In genomic region chrX:41087219-41087618, GRCh38 we compare ENCODE assay signal across 7 cellular contexts. TPM values are rescaled to one million over a fixed set of nuclear protein-coding genes. Genes with fewer than 3 reads are reported as not detected.
DNase-seq lines count a peak whose midpoint lies in the region; ATAC-seq and TF ChIP-seq lines count a peak whose summit lies in the region.

No MANE protein-coding gene starts in this region.

- H3K9ac ChIP-seq in smooth muscle cell (ENCODE audit: low read depth) = peak overlapping the region; percentile 100

- TF ChIP-seq CTCF in HFF-Myc (IDR thresholded peaks at IDR 0.05; ENCODE audit: low read depth, low read length, missing control alignments) = no peak
- no peak for TF ChIP-seq CTCF in foreskin keratinocyte (conservative IDR thresholded peaks at IDR 0.05)
- TF ChIP-seq CTCF in smooth muscle cell (IDR thresholded peaks at IDR 0.05; ENCODE audit: borderline replicate concordance, insufficient read depth, poor library complexity, severe bottlenecking) = no peak

- H3K4me1 Mint-ChIP-seq in T-helper 17 cell = peaks cover 18% of the 10 kb centered on the region

- no peaks in the 10 kb centered on the region for H3K36me3 Mint-ChIP-seq in T-helper 17 cell (ENCODE audit: low read depth)

- peak overlapping the region; percentile 92 for H3K4me3 Mint-ChIP-seq in T-helper 17 cell

- H3K4me1 ChIP-seq in foreskin keratinocyte (peaks cover 22% of the 10 kb centered on the region), smooth muscle cell (ENCODE audit: low read depth) (peaks cover 24% of the 10 kb centered on the region)

- peaks cover 69% of the 10 kb centered on the region for H3K79me2 ChIP-seq in smooth muscle cell (ENCODE audit: low read depth)

- no peaks in the 10 kb centered on the region for H3K27me3 ChIP-seq in foreskin keratinocyte
- no peaks in the 10 kb centered on the region for H3K27me3 ChIP-seq in smooth muscle cell (ENCODE audit: low read depth)

- H3K36me3 ChIP-seq in smooth muscle cell (ENCODE audit: low read depth) = no peaks in the 10 kb centered on the region

- H2AFZ ChIP-seq in smooth muscle cell (ENCODE audit: low read depth) = no peak overlapping the region

- H3K9me3 ChIP-seq in T-helper 17 cell (ENCODE audit: control insufficient read depth, low read length, poor library complexity, severe bottlenecking) = no peaks in the 10 kb centered on the region
- no peaks in the 10 kb centered on the region for H3K9me3 ChIP-seq in smooth muscle cell (replicated peaks; ENCODE audit: low read depth)

- H3K4me2 ChIP-seq in smooth muscle cell = peak overlapping the region; percentile 93

- H3K27me3 Mint-ChIP-seq in T-helper 17 cell = no peaks in the 10 kb centered on the region

- no peaks in the 10 kb centered on the region for H3F3A ChIP-seq in smooth muscle cell (ENCODE audit: low read depth)

- DNase-seq in HFF-Myc (ENCODE audit: extremely low read depth, low read depth) = no peak
- no peak for DNase-seq in T-helper 17 cell
- DNase-seq in foreskin keratinocyte = no peak
- DNase-seq in smooth muscle cell (lab: John Stamatoyannopoulos, UW; ENCODE audit: unreplicated experiment) = no peak
- no peak for DNase-seq in hepatic stellate cell (ENCODE audit: low spot score)
- DNase-seq in T1000 (lab: John Stamatoyannopoulos, UW) = no peak

- ATAC-seq in T-helper 17 cell (no peak), foreskin keratinocyte (no peak), GM18870 (IDR thresholded peaks at IDR 0.05; ENCODE audit: unreplicated experiment) (no peak)

- H4K20me1 ChIP-seq in smooth muscle cell (ENCODE audit: low read depth) = peaks cover 67% of the 10 kb centered on the region

- peak overlapping the region; percentile 74 for H3K4me3 ChIP-seq in HFF-Myc (replicated peaks; ENCODE audit: low read depth, low read length)
- peak overlapping the region; percentile 65 for H3K4me3 ChIP-seq in smooth muscle cell

- H3K27ac Mint-ChIP-seq in T-helper 17 cell = peak overlapping the region; percentile 84

- 27% methylated on average over 7 of the region's 7 CpGs for WGBS in smooth muscle cell (ENCODE audit: low lambda C conversion rate)

- H3K27ac ChIP-seq in foreskin keratinocyte (peak overlapping the region; percentile 100), smooth muscle cell (ENCODE audit: low read depth) (peak overlapping the region; percentile 100)

RNA-seq across cellular contexts. Expression of gene USP9X, which starts 2.0 kb away (rescaled TPM):
- total RNA-seq in T-helper 17 cell (10 to 100 TPM; 69.1 to 86.2 TPM), foreskin keratinocyte (54.0 and 60.9 TPM in 2 replicates), smooth muscle cell (98.0 and 108 TPM in 2 replicates)
- polyA plus RNA-seq in foreskin keratinocyte (11.0 and 11.6 TPM in 2 replicates), smooth muscle cell (26.0 and 26.4 TPM in 2 replicates)
